Comparison of ENCODE assay signal across 1 cellular context in genomic region chr17:47720754-47721533, GRCh38.
TF ChIP-seq lines count a peak whose summit lies in the region.

No MANE protein-coding gene starts in this region.

TF ChIP-seq in HepG2, 621 proteins besides CTCF, POLR2A, EP300 and RAD21 (continued from another document):
- no peak for TF ChIP-seq ZNF792 (CRISPR knock-in tag; IDR thresholded peaks at IDR 0.05)
- TF ChIP-seq, protein P1, sequence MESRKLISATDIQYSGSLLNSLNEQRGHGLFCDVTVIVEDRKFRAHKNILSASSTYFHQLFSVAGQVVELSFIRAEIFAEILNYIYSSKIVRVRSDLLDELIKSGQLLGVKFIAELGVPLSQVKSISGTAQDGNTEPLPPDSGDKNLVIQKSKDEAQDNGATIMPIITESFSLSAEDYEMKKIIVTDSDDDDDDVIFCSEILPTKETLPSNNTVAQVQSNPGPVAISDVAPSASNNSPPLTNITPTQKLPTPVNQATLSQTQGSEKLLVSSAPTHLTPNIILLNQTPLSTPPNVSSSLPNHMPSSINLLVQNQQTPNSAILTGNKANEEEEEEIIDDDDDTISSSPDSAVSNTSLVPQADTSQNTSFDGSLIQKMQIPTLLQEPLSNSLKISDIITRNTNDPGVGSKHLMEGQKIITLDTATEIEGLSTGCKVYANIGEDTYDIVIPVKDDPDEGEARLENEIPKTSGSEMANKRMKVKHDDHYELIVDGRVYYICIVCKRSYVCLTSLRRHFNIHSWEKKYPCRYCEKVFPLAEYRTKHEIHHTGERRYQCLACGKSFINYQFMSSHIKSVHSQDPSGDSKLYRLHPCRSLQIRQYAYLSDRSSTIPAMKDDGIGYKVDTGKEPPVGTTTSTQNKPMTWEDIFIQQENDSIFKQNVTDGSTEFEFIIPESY (CRISPR knock-in tag; IDR thresholded peaks at IDR 0.05), result peak; percentile 48; the same call in 1 of the 2 replicates
- TF ChIP-seq, protein P2, sequence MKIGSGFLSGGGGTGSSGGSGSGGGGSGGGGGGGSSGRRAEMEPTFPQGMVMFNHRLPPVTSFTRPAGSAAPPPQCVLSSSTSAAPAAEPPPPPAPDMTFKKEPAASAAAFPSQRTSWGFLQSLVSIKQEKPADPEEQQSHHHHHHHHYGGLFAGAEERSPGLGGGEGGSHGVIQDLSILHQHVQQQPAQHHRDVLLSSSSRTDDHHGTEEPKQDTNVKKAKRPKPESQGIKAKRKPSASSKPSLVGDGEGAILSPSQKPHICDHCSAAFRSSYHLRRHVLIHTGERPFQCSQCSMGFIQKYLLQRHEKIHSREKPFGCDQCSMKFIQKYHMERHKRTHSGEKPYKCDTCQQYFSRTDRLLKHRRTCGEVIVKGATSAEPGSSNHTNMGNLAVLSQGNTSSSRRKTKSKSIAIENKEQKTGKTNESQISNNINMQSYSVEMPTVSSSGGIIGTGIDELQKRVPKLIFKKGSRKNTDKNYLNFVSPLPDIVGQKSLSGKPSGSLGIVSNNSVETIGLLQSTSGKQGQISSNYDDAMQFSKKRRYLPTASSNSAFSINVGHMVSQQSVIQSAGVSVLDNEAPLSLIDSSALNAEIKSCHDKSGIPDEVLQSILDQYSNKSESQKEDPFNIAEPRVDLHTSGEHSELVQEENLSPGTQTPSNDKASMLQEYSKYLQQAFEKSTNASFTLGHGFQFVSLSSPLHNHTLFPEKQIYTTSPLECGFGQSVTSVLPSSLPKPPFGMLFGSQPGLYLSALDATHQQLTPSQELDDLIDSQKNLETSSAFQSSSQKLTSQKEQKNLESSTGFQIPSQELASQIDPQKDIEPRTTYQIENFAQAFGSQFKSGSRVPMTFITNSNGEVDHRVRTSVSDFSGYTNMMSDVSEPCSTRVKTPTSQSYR (CRISPR knock-in tag; IDR thresholded peaks at IDR 0.05; ENCODE audit: borderline replicate concordance), result peak; percentile 68; the same call in 1 of the 2 replicates
- 0 out of 2 replicates have a peak, but pooled peaks have one; percentile 29 for TF ChIP-seq ARID4A (CRISPR knock-in tag; IDR thresholded peaks at IDR 0.05; ENCODE audit: borderline replicate concordance)
- peak; percentile 22 for TF ChIP-seq PRPF4 (IDR thresholded peaks at IDR 0.05; ENCODE audit: low read depth, low read length, poor library complexity, severe bottlenecking)
- TF ChIP-seq KDM5B (CRISPR knock-in tag; IDR thresholded peaks at IDR 0.05; ENCODE audit: borderline replicate concordance), result 0 out of 2 replicates have a peak, but pooled peaks have one; percentile 51
- TF ChIP-seq HNRNPL (IDR thresholded peaks at IDR 0.05; ENCODE audit: low read depth, low read length), result peak; percentile 68; the same call in 1 of the 2 replicates
- TF ChIP-seq EZH2 (conservative IDR thresholded peaks at IDR 0.05; ENCODE audit: low read depth, low read length), result peak; percentile 73
- TF ChIP-seq, protein P3, sequence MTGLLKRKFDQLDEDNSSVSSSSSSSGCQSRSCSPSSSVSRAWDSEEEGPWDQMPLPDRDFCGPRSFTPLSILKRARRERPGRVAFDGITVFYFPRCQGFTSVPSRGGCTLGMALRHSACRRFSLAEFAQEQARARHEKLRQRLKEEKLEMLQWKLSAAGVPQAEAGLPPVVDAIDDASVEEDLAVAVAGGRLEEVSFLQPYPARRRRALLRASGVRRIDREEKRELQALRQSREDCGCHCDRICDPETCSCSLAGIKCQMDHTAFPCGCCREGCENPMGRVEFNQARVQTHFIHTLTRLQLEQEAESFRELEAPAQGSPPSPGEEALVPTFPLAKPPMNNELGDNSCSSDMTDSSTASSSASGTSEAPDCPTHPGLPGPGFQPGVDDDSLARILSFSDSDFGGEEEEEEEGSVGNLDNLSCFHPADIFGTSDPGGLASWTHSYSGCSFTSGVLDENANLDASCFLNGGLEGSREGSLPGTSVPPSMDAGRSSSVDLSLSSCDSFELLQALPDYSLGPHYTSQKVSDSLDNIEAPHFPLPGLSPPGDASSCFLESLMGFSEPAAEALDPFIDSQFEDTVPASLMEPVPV (CRISPR knock-in tag; IDR thresholded peaks at IDR 0.05), result 0 out of 2 replicates have a peak, but pooled peaks have one; percentile 16
- peak; percentile 62 for TF ChIP-seq MNT (IDR thresholded peaks at IDR 0.05)
- TF ChIP-seq, protein P4, sequence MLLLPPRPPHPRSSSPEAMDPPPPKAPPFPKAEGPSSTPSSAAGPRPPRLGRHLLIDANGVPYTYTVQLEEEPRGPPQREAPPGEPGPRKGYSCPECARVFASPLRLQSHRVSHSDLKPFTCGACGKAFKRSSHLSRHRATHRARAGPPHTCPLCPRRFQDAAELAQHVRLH (CRISPR knock-in tag; IDR thresholded peaks at IDR 0.05; ENCODE audit: borderline replicate concordance, low read depth), result no peak
